In genomic region chr10:72084094-72084459, GRCh38 we compare ENCODE assay signal across 12 cellular contexts. TPM values are rescaled to one million over a fixed set of nuclear protein-coding genes. Genes with fewer than 3 reads are reported as not detected.
DNase-seq lines count a peak whose midpoint lies in the region; ATAC-seq, FAIRE-seq and TF ChIP-seq lines count a peak whose summit lies in the region.
"Had no signal": no experiment of that assay in that cellular context is flagged by ENCODE, and none has a peak within 500 bp of the region (broad histone marks: within the 10 kb centered on the region; RNA-seq: fewer than 3 reads in every experiment).

No MANE protein-coding gene starts in this region.

- H3K4me1 ChIP-seq in CD8-positive, alpha-beta memory T cell (ENCODE audit: insufficient read depth, low read length) = peaks cover 81% of the 10 kb centered on the region
- peaks cover 0 to 10% (median 9%) of the 10 kb centered on the region in 3 donors for H3K4me1 ChIP-seq in pancreas
- peaks cover 0 to 9% of the 10 kb centered on the region in 2 donors for H3K4me1 ChIP-seq in kidney (ENCODE audit: control insufficient read depth in 1 of 2, insufficient read depth in 1 of 2, low read depth in 1 of 2, low read length in 2 of 2)
- H3K4me1 ChIP-seq: SJCRH30 had no signal

- peak in 1 of 2 donors; percentile 55 for ATAC-seq in activated naive CD4-positive, alpha-beta T cell treated with anti-CD3 and anti-CD28 coated beads, Interleukin-2, amount 50 U/mL, for 72 hours
- ATAC-seq in GM21786 (IDR thresholded peaks at IDR 0.05; ENCODE audit: unreplicated experiment) = no peak
- ATAC-seq in pancreas = no peak
- ATAC-seq: psoas muscle had no signal

- 86 to 89% methylated on average over 9 of the region's 9 CpGs for WGBS in pancreas, 2 donors

- no peaks in the 10 kb centered on the region for H3K27me3 ChIP-seq in CD8-positive, alpha-beta memory T cell (ENCODE audit: insufficient read depth, low read length, poor library complexity, severe bottlenecking)
- H3K27me3 ChIP-seq in pancreas = peaks cover 0 to 14% (median 4%) of the 10 kb centered on the region in 4 donors
- H3K27me3 ChIP-seq: SJCRH30 had no signal

- no peak overlapping the region for H3K9ac ChIP-seq in kidney (ENCODE audit: low read length in 2 of 2)

- TF ChIP-seq CTCF in pancreas (IDR thresholded peaks at IDR 0.05) (no peak), kidney (IDR thresholded peaks at IDR 0.05; ENCODE audit: borderline replicate concordance, extremely low read depth, insufficient read depth) (no peak)

- CTCF ChIA-PET in CD8-positive, alpha-beta memory T cell (lab: Charles Lee) = interaction anchor here (0.8 to 3.0 kb wide), 3 partner anchors 24 to 57 kb away, joined by 3 to 10 read pairs (median 5); no protein-coding TSS in a partner anchor

- H3K27ac Mint-ChIP-seq in CD8-positive, alpha-beta memory T cell = peak overlapping the region; percentile 89 to 99 (median 98)
- peak overlapping the region; percentile 87 to 94 for H3K27ac Mint-ChIP-seq in activated naive CD4-positive, alpha-beta T cell treated with anti-CD3 and anti-CD28 coated beads, Interleukin-2, amount 50 U/mL, for 72 hours

- FAIRE-seq in pancreas (lab: Jason Lieb, UNC) (no peak), HTR-8/SVneo (lab: Jason Lieb, UNC) (no peak), kidney (lab: Jason Lieb, UNC) (no peak)

- peak overlapping the region; percentile 3 for H3K27ac ChIP-seq in CD8-positive, alpha-beta memory T cell (ENCODE audit: low read depth, low read length)
- H3K27ac ChIP-seq in pancreas (no peak overlapping the region), kidney (ENCODE audit: low read depth in 2 of 2, low read length in 2 of 2) (no peak overlapping the region)
- H3K27ac ChIP-seq: psoas muscle, SJCRH30 had no signal

- H3K9me3 Mint-ChIP-seq in CD8-positive, alpha-beta memory T cell = peaks cover 0 to 8% (median 0%) of the 10 kb centered on the region in 5 donors
- H3K9me3 Mint-ChIP-seq in activated naive CD4-positive, alpha-beta T cell treated with anti-CD3 and anti-CD28 coated beads, Interleukin-2, amount 50 U/mL, for 72 hours = no peaks in the 10 kb centered on the region

- POLR2A ChIA-PET in CD8-positive, alpha-beta memory T cell (lab: Charles Lee) = interaction anchor here (1.2 kb wide), 2 partner anchors 24 to 245 kb away, joined by 3 read pairs; no protein-coding TSS in a partner anchor

- intact Hi-C loops in pancreas (cut with DNase I) = no loop called here
- intact Hi-C loops in kidney (cut with DNase I) = no loop called here

- H3K36me3 ChIP-seq in CD8-positive, alpha-beta memory T cell (ENCODE audit: insufficient read depth, low read length) = peaks cover 19% of the 10 kb centered on the region
- H3K36me3 ChIP-seq in pancreas (no peaks in the 10 kb centered on the region), kidney (ENCODE audit: control insufficient read depth in 1 of 2, insufficient read depth in 2 of 2, low read length in 2 of 2) (no peaks in the 10 kb centered on the region)
- H3K36me3 ChIP-seq: SJCRH30 had no signal

- H3K27me3 Mint-ChIP-seq in CD8-positive, alpha-beta memory T cell = peaks cover 0 to 11% of the 10 kb centered on the region in 2 donors

- no peaks in the 10 kb centered on the region for H3K9me3 ChIP-seq in CD8-positive, alpha-beta memory T cell (ENCODE audit: low read length)
- H3K9me3 ChIP-seq in pancreas (no peaks in the 10 kb centered on the region), kidney (ENCODE audit: control insufficient read depth in 1 of 2, low read length in 2 of 2) (no peaks in the 10 kb centered on the region)
- H3K9me3 ChIP-seq: psoas muscle, SJCRH30 had no signal

- peak overlapping the region; percentile 88 for H3K4me3 ChIP-seq in CD8-positive, alpha-beta memory T cell (ENCODE audit: low read length)
- H3K4me3 ChIP-seq in pancreas (no peak overlapping the region), kidney (ENCODE audit: low read length in 2 of 2) (no peak overlapping the region)
- H3K4me3 ChIP-seq: psoas muscle, SJCRH30 had no signal

- peak overlapping the region; percentile 92 to 99 (median 94) for H3K4me3 Mint-ChIP-seq in CD8-positive, alpha-beta memory T cell

- H3K36me3 Mint-ChIP-seq in CD8-positive, alpha-beta memory T cell = peaks cover 12 to 70% (median 23%) of the 10 kb centered on the region in 3 donors
- H3K36me3 Mint-ChIP-seq in activated naive CD4-positive, alpha-beta T cell treated with anti-CD3 and anti-CD28 coated beads, Interleukin-2, amount 50 U/mL, for 72 hours = peaks cover 26 to 59% of the 10 kb centered on the region in 2 donors

- peak; percentile 53 to 78 (median 73) for DNase-seq in CD8-positive, alpha-beta memory T cell
- DNase-seq in activated CD4-positive, alpha-beta T cell treated with anti-CD3 and anti-CD28 coated beads, Interleukin-2, amount 50 U/mL, for 1 hour = peak; percentile 60
- DNase-seq in activated naive CD4-positive, alpha-beta T cell treated with anti-CD3 and anti-CD28 coated beads, Interleukin-2, amount 50 U/mL, for 72 hours (ENCODE audit: low spot score in 2 of 2) = peak in 1 of 2 donors; percentile 64
- DNase-seq in stimulated activated CD4-positive, alpha-beta T cell treated with anti-CD3 and anti-CD28 coated beads, Interleukin-12 subunit alpha, Interleukin-12 subunit beta, amount 100 ng/mL, for 48 hours (ENCODE audit: low read depth in 2 of 3, low spot score in 1 of 3) = peak in 2 of 3 donors; percentile 50 to 55
- DNase-seq in pancreas (no peak), HTR-8/SVneo (ENCODE audit: insufficient read length, low spot score) (no peak), kidney (no peak)
- DNase-seq: kidney glomerular epithelial cell, NCI-H226, SJCRH30 had no signal

- H3K4me1 Mint-ChIP-seq in CD8-positive, alpha-beta memory T cell = peaks cover 78 to 88% (median 85%) of the 10 kb centered on the region in 3 donors

RNA-seq across cellular contexts. Expression of gene SPOCK2, which starts 4.3 kb away (rescaled TPM):
- total RNA-seq in CD8-positive, alpha-beta memory T cell = 10 to 100 TPM; 63.0 to 69.2 TPM
- 202 TPM for polyA plus RNA-seq in CD8-positive, alpha-beta memory T cell
- total RNA-seq in activated naive CD4-positive, alpha-beta T cell treated with anti-CD3 and anti-CD28 coated beads, Interleukin-2, amount 50 U/mL, for 72 hours = 100 to 1,000 TPM; 170 to 209 TPM
- total RNA-seq in pancreas (1 to 10 TPM in 4 of 6 donors, under 1 TPM in 2; 0.59 to 2.1 (median 1.2) TPM), kidney (19.7 TPM)
- polyA plus RNA-seq in pancreas (1 to 10 TPM; 1.8 to 2.0 TPM), kidney (ENCODE audit: insufficient read depth, low read depth, low replicate concordance) (103 TPM)

Comparison
In these comparisons a context has a peak if more than half of its experiments do, and no peak if none do; other contexts are left out.
1. DNase-seq: peak in CD8-positive, alpha-beta memory T cell (5 of 5), activated CD4-positive, alpha-beta T cell treated with anti-CD3 and anti-CD28 coated beads, Interleukin-2, amount 50 U/mL, for 1 hour (single experiment) and stimulated activated CD4-positive, alpha-beta T cell treated with anti-CD3 and anti-CD28 coated beads, Interleukin-12 subunit alpha, Interleukin-12 subunit beta, amount 100 ng/mL, for 48 hours (2 of 3); none in pancreas (0 of 6), HTR-8/SVneo (single experiment) and kidney (single experiment).